Comparison of ENCODE assay signal across 8 cellular contexts in the genomic region with DNA sequence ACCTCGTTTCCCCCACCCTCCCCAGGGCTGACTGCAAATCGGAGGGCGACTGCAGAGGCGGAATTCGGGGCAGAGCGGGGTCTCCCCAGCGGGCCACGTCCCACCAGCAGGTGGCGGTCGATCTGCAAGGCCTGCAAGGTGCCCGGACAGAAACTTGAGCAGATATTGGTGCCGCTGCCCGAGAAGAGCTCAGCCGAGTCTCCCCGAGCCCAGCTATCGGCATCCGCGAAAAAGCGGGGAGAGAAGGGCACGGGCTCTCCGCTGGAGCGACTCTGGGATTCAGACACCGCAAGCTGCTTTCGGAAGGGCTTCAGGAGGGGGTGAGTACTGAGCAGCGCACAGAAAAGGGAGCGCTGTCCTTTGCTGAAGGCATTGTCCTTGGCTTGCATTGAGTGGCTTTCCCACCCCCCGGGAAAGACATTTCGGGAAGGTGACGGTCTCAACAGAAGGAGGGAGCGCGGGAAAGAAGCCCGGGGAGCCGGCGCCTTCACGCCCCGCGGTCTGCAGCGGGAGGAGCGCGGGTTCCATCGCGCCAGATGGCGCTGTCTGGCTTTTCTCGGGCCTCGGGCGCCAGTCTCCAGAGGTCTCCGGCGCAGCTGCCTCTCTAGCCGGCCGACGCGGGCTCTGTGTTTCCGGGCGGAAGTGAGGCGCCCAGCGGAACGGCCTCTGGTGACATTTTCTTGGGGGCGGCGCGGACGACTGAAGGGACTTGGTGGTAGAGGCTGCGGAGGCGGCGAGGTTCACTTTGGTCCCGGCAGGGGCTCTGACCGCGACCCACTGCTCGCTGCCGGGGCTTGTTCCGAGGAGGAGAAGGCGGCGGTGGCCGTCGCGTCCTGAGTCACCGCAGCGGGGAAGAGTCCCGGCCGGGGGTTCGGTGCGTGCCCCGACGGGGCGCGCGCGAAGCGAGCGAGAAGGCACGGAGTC.
DNase-seq lines count a peak whose midpoint lies in the region; ATAC-seq and TF ChIP-seq lines count a peak whose summit lies in the region.

No MANE protein-coding gene starts in this region.

- H3K9me3 ChIP-seq in BE2C, result no peaks in the 10 kb centered on the region

- H3K4me1 ChIP-seq in BE2C, result no peaks in the 10 kb centered on the region

- peak overlapping the region; percentile 83 for H3K4me3 ChIP-seq in BE2C (ENCODE audit: low read depth, low read length)
- peak overlapping the region; percentile 85 for H3K4me3 ChIP-seq in kidney epithelial cell (ENCODE audit: low read depth, low read length)

- H3K27me3 ChIP-seq in BE2C (no peaks in the 10 kb centered on the region), kidney epithelial cell (ENCODE audit: control insufficient read depth, insufficient read depth, low read length) (no peaks in the 10 kb centered on the region)

- DNase-seq in BE2C, result peak; percentile 91
- peak; percentile 79 to 92 for DNase-seq in NCI-H446 (lab: John Stamatoyannopoulos, UW)
- peak; percentile 94 for DNase-seq in activated CD4-positive, CD25-positive, alpha-beta regulatory T cell treated with anti-CD3 and anti-CD28 coated beads, Interleukin-2, amount 50 U/mL, for 72 hours
- peak; percentile 92 for DNase-seq in cerebellum (ENCODE audit: low spot score)
- DNase-seq in kidney epithelial cell (ENCODE audit: low read depth), result no peak
- peak; percentile 96 for DNase-seq in stimulated activated CD4-positive, alpha-beta T cell treated with anti-CD3 and anti-CD28 coated beads, Interleukin-15, amount 100 ng/mL, for 24 hours

- no peaks in the 10 kb centered on the region for H3K36me3 ChIP-seq in BE2C
- no peaks in the 10 kb centered on the region for H3K36me3 ChIP-seq in kidney epithelial cell (ENCODE audit: control insufficient read depth, insufficient read depth, low read length)

- TF ChIP-seq POLR2A in GM19099 (IDR thresholded peaks at IDR 0.05; ENCODE audit: extremely low read depth, insufficient read length, low read depth), result peak; percentile 95

- TF ChIP-seq CTCF in BE2C (IDR thresholded peaks at IDR 0.05; ENCODE audit: low read depth, low read length) (peak; percentile 72), kidney epithelial cell (IDR thresholded peaks at IDR 0.05; ENCODE audit: insufficient read depth, low read length, poor library complexity, severe bottlenecking) (peak; percentile 98)

- peak; percentile 82 for ATAC-seq in HG03378 (IDR thresholded peaks at IDR 0.05; ENCODE audit: unreplicated experiment)
